ENCODE assay signal across 8 cellular contexts in genomic region chr12:98593351-98594049, GRCh38. TPM values are rescaled to one million over a fixed set of nuclear protein-coding genes. Genes with fewer than 3 reads are reported as not detected.
DNase-seq lines count a peak whose midpoint lies in the region; TF ChIP-seq lines count a peak whose summit lies in the region.

SLC25A3 (plus strand) TSS chr12:98593686; CDS start chr12:98593979, 293 bp downstream.

- no peaks in the 10 kb centered on the region for H3K27me3 ChIP-seq in neuronal stem cell (ENCODE audit: control insufficient read depth in 3 of 3, insufficient read depth in 3 of 3, low read depth in 1 of 3, low read length in 3 of 3)

- H3K4me3 ChIP-seq in neuronal stem cell (ENCODE audit: low read length in 2 of 2) = peak within 1 kb of the TSS; percentile 98 to 99

- H3K9ac ChIP-seq in neuronal stem cell (ENCODE audit: low read depth, low read length, poor library complexity) = peak within 1 kb of the TSS; percentile 100

- H3K23ac ChIP-seq in neuronal stem cell (ENCODE audit: low read depth, low read length, poor library complexity) = peak within 1 kb of the TSS; percentile 76

- CTCF ChIA-PET in HEK293T (lab: Yijun Ruan, JAX) = interaction anchor here (0.6 to 2.1 kb wide), 4 partner anchors 21 to 70 kb away, joined by 3 to 12 read pairs (median 5); no protein-coding TSS in a partner anchor

- DNase-seq in GF-D8 (lab: John Stamatoyannopoulos, UW) = peak; percentile 93
- peak; percentile 98 for DNase-seq in HEK293T (ENCODE audit: extremely low spot score)
- peak; percentile 97 for DNase-seq in MV-4-11 (lab: John Stamatoyannopoulos, UW)
- peak; percentile 99 for DNase-seq in SK-MEL-5 (ENCODE audit: low read depth, low spot score)
- DNase-seq in activated naive CD4-positive, alpha-beta T cell treated with Interleukin-2 at 50 U/mL for 16 hours = peak; percentile 94
- peak; percentile 97 for DNase-seq in foreskin melanocyte
- peak; percentile 97 for DNase-seq in neuronal stem cell (ENCODE audit: low spot score)

- H3K36me3 ChIP-seq in neuronal stem cell (replicated peaks in 1 of 2; ENCODE audit: control insufficient read depth in 2 of 2, insufficient read depth in 2 of 2, low read length in 2 of 2) = peaks cover 13 to 34% of the 10 kb centered on the region in 2 donors

- no peak for TF ChIP-seq CTCF in subcutaneous adipose tissue (IDR thresholded peaks at IDR 0.05; ENCODE audit: low read depth)

- H2BK12ac ChIP-seq in neuronal stem cell (ENCODE audit: low read length) = peak within 1 kb of the TSS; percentile 18

- no peak within 1 kb of the TSS for H2BK15ac ChIP-seq in neuronal stem cell (ENCODE audit: low read length)

- no peak within 1 kb of the TSS for H4K8ac ChIP-seq in neuronal stem cell (ENCODE audit: low read depth, low read length)

- H2AK5ac ChIP-seq in neuronal stem cell (ENCODE audit: low read depth, low read length) = peak within 1 kb of the TSS; percentile 92

- peak within 1 kb of the TSS; percentile 96 for H2BK5ac ChIP-seq in neuronal stem cell (ENCODE audit: low read length)

- peak within 1 kb of the TSS; percentile 68 for H3K4me2 ChIP-seq in neuronal stem cell (ENCODE audit: insufficient read depth, low read length, poor library complexity, severe bottlenecking)

- no CpG with 5 or more reads among the region's 67 CpGs for WGBS in neuronal stem cell (ENCODE audit: extremely low coverage in 2 of 2, insufficient read length in 2 of 2, insufficient replicate concordance in 1 of 2), 2 donors

- no peak within 1 kb of the TSS for H4K91ac ChIP-seq in neuronal stem cell (ENCODE audit: low read depth, low read length, poor library complexity)

- peak within 1 kb of the TSS; percentile 44 for H3K27ac ChIP-seq in neuronal stem cell (replicated peaks; ENCODE audit: low read length)

- H3K4ac ChIP-seq in neuronal stem cell (ENCODE audit: low read length) = peak within 1 kb of the TSS; percentile 98

- H3K4me1 ChIP-seq in neuronal stem cell (ENCODE audit: control insufficient read depth in 2 of 2, insufficient read depth in 1 of 2, low read depth in 1 of 2, low read length in 2 of 2) = peaks cover 6 to 10% of the 10 kb centered on the region in 2 donors

- peak within 1 kb of the TSS; percentile 80 for H2AFZ ChIP-seq in neuronal stem cell (ENCODE audit: low read length)

- POLR2A ChIA-PET in HEK293T (lab: Yijun Ruan, JAX) = interaction anchor here (0.6 to 3.4 kb wide), 14 partner anchors 8 to 365 kb away, joined by 3 to 31 read pairs (median 4); partner anchors contain the start of genes APAF1, IKBIP and TMPO

- no peaks in the 10 kb centered on the region for H3K9me3 ChIP-seq in neuronal stem cell (replicated peaks in 1 of 2; ENCODE audit: control insufficient read depth in 2 of 2, insufficient read depth in 1 of 2, low read depth in 1 of 2, low read length in 2 of 2)

- peak within 1 kb of the TSS; percentile 76 for H3K14ac ChIP-seq in neuronal stem cell (ENCODE audit: low read length)

- peaks cover 8% of the 10 kb centered on the region for H3K79me1 ChIP-seq in neuronal stem cell (ENCODE audit: low read depth, low read length)

- peak within 1 kb of the TSS; percentile 94 for H3K18ac ChIP-seq in neuronal stem cell (ENCODE audit: low read length)

- no peak within 1 kb of the TSS for H2BK120ac ChIP-seq in neuronal stem cell (ENCODE audit: low read depth, low read length)

- in situ Hi-C loops in SK-MEL-5 (cut with HindIII; ENCODE audit: low pct_unique_long_range_greater_than_20kb, low sequenced_read_pairs) = no loop called here

TF ChIP-seq in HEK293T, 16 proteins besides CTCF, POLR2A, EP300 and RAD21:
- TF ChIP-seq NFRKB (IDR thresholded peaks at IDR 0.05) (no peak), PKNOX1 (IDR thresholded peaks at IDR 0.05) (0 out of 2 replicates have a peak, but pooled peaks have one; percentile 8), LEF1 (IDR thresholded peaks at IDR 0.05; ENCODE audit: borderline replicate concordance) (no peak), SP1 (IDR thresholded peaks at IDR 0.05) (no peak), ELF4 (IDR thresholded peaks at IDR 0.05) (peak; percentile 81), ZNF384 (IDR thresholded peaks at IDR 0.05) (no peak)

RNA-seq across cellular contexts. Expression of gene SLC25A3, which starts in this region (rescaled TPM):
- 959 and 1,004 TPM in 2 replicates for total RNA-seq in SK-MEL-5 (2014; rRNA removed; shearing (Covaris generic))
- 712 and 741 TPM in 2 replicates for polyA plus RNA-seq in SK-MEL-5 (2015; cell fraction: cytosol; rRNA removed)
- polyA plus RNA-seq in SK-MEL-5 (2015; cell fraction: nucleus; rRNA removed) = 683 and 729 TPM in 2 replicates
- polyA plus RNA-seq in neuronal stem cell (2013, experiment 1 of 2) = 762 TPM
- 724 TPM for polyA plus RNA-seq in neuronal stem cell (2013, experiment 2 of 2)
- total RNA-seq in subcutaneous adipose tissue = 100 to 1,000 TPM; 322 to 423 (median 392) TPM

Comparison
In these comparisons a context has a peak if more than half of its experiments do, and no peak if none do; other contexts are left out.
1. Peak in every context shown above with its lines: DNase-seq, H3K4me3 ChIP-seq and H3K27ac ChIP-seq.